In genomic region chr11:114108501-114109205, GRCh38 we compare ENCODE assay signal across 25 cellular contexts. TPM values are rescaled to one million over a fixed set of nuclear protein-coding genes. Genes with fewer than 3 reads are reported as not detected.
DNase-seq lines count a peak whose midpoint lies in the region; ATAC-seq and TF ChIP-seq lines count a peak whose summit lies in the region.
"Had no signal": no experiment of that assay in that cellular context is flagged by ENCODE, and none has a peak within 500 bp of the region (broad histone marks: within the 10 kb centered on the region; RNA-seq: fewer than 3 reads in every experiment).

No MANE protein-coding gene starts in this region.

- H3K9me3 ChIP-seq in right cardiac atrium (ENCODE audit: control insufficient read depth, low read length), result no peaks in the 10 kb centered on the region
- no peaks in the 10 kb centered on the region for H3K9me3 ChIP-seq in sigmoid colon
- H3K9me3 ChIP-seq in vagina, result no peaks in the 10 kb centered on the region
- H3K9me3 ChIP-seq: A549, BE2C had no signal

- CTCF ChIA-PET in HEK293T (lab: Yijun Ruan, JAX), result interaction anchor here (0.5 kb wide), 1 partner anchor 143 kb away, joined by 4 read pairs; no protein-coding TSS in a partner anchor

- peaks cover 84 to 99% of the 10 kb centered on the region in 2 donors for H3K4me1 Mint-ChIP-seq in immature natural killer cell

- DNase-seq in right cardiac atrium (no peak), left cardiac atrium (no peak), immature natural killer cell (no peak), sigmoid colon (peak; percentile 59), vagina (ENCODE audit: extremely low spot score in 2 of 2) (no peak), NCI-H1436 (lab: John Stamatoyannopoulos, UW) (no peak), HEK293T (ENCODE audit: extremely low spot score) (no peak)
- DNase-seq: activated CD4-positive, alpha-beta T cell treated with anti-CD3 and anti-CD28 coated beads for 1 hour; activated CD8-positive, alpha-beta memory T cell treated with anti-CD3 and anti-CD28 coated beads for 24 hours; activated naive CD4-positive, alpha-beta T cell treated with anti-CD3 and anti-CD28 coated beads, Interleukin-2, amount 50 U/mL, for 16 hours; activated T-cell treated with anti-CD3 and anti-CD28 coated beads, Interleukin-2, amount 50 U/mL, for 48 hours; BE2C; effector CD4-positive, alpha-beta T cell; naive B cell; NCI-H1436 treated with DMSO at 0.1 percent for 48 hours; NCI-H510A treated with DMSO at 0.1 percent for 48 hours; SIG-M5; stimulated activated CD4-positive, alpha-beta T cell treated with anti-CD3 and anti-CD28 coated beads, Interleukin-1b, Interleukin-23, amount 100 ng/mL, for 48 hours; stimulated activated naive B cell treated with anti-CD40 and anti-IgM and Interleukin-4, amounts not matched to agents 10 μg/mL and 1 μg/mL and 100 μg/mL, for 72 hours; trophoblast cell had no signal

- peaks cover 0 to 18% (median 4%) of the 10 kb centered on the region in 3 donors for H3K27me3 Mint-ChIP-seq in immature natural killer cell (ENCODE audit: low read depth in 3 of 3)

- H3K4me3 ChIP-seq in right cardiac atrium (ENCODE audit: low read length) (no peak overlapping the region), sigmoid colon (no peak overlapping the region), vagina (no peak overlapping the region)
- H3K4me3 ChIP-seq: A549, K562 had no signal

- TF ChIP-seq EP300 in sigmoid colon (IDR thresholded peaks at IDR 0.05), result no peak

- H3K4me1 ChIP-seq in right cardiac atrium (ENCODE audit: control insufficient read depth, insufficient read depth, low read length), result peaks cover 42% of the 10 kb centered on the region
- H3K4me1 ChIP-seq in sigmoid colon, result peaks cover 0 to 98% (median 82%) of the 10 kb centered on the region in 4 donors
- peaks cover 87% of the 10 kb centered on the region for H3K4me1 ChIP-seq in vagina
- H3K4me1 ChIP-seq: A549, BE2C had no signal

- TF ChIP-seq POLR2A in sigmoid colon (IDR thresholded peaks at IDR 0.05) (no peak), vagina (IDR thresholded peaks at IDR 0.05) (no peak)

- H3K36me3 Mint-ChIP-seq in immature natural killer cell, result peaks cover 0 to 3% (median 0%) of the 10 kb centered on the region in 3 donors
- H3K36me3 Mint-ChIP-seq: stimulated activated naive B cell treated with anti-CD40 and anti-IgM and Interleukin-4, amounts not matched to agents 10 μg/mL and 1 μg/mL and 100 μg/mL, for 72 hours had no signal

- POLR2A ChIA-PET in HEK293T (lab: Yijun Ruan, JAX), result no interaction called here

- intact Hi-C loops in right cardiac atrium (cut with DNase I) (no loop called here), left cardiac atrium (cut with DNase I) (no loop called here), sigmoid colon (cut with DNase I) (no loop called here), vagina (cut with DNase I) (no loop called here)

- ATAC-seq in right cardiac atrium (no peak), left cardiac atrium (no peak), HG03565 (IDR thresholded peaks at IDR 0.05; ENCODE audit: unreplicated experiment) (no peak)
- ATAC-seq: A549; esophagus mucosa; K562; stimulated activated naive B cell treated with anti-CD40 and anti-IgM and Interleukin-4, amounts not matched to agents 10 μg/mL and 1 μg/mL and 100 μg/mL, for 72 hours had no signal

- no peaks in the 10 kb centered on the region for H3K9me3 Mint-ChIP-seq in immature natural killer cell
- H3K9me3 Mint-ChIP-seq: stimulated activated naive B cell treated with anti-CD40 and anti-IgM and Interleukin-4, amounts not matched to agents 10 μg/mL and 1 μg/mL and 100 μg/mL, for 72 hours had no signal

- TF ChIP-seq CTCF in sigmoid colon (IDR thresholded peaks at IDR 0.05) (no peak), vagina (IDR thresholded peaks at IDR 0.05) (no peak)

- peak overlapping the region; percentile 92 for H3K27ac ChIP-seq in right cardiac atrium (ENCODE audit: low read length)
- H3K27ac ChIP-seq in sigmoid colon, result peak overlapping the region in 3 of 4 donors; percentile 61
- peak overlapping the region; percentile 53 for H3K27ac ChIP-seq in vagina
- H3K27ac ChIP-seq: A549 had no signal

- H3K27me3 ChIP-seq in right cardiac atrium (ENCODE audit: control insufficient read depth, insufficient read depth) (no peaks in the 10 kb centered on the region), sigmoid colon (no peaks in the 10 kb centered on the region), vagina (no peaks in the 10 kb centered on the region)

- H3K27ac Mint-ChIP-seq in immature natural killer cell, result peak overlapping the region in 5 of 6 donors; percentile 29 to 79 (median 70)
- H3K27ac Mint-ChIP-seq: stimulated activated naive B cell treated with anti-CD40 and anti-IgM and Interleukin-4, amounts not matched to agents 10 μg/mL and 1 μg/mL and 100 μg/mL, for 72 hours had no signal

- peak overlapping the region; percentile 59 to 76 (median 75) for H3K4me3 Mint-ChIP-seq in immature natural killer cell
- H3K4me3 Mint-ChIP-seq: stimulated activated naive B cell treated with anti-CD40 and anti-IgM and Interleukin-4, amounts not matched to agents 10 μg/mL and 1 μg/mL and 100 μg/mL, for 72 hours had no signal

- H3K36me3 ChIP-seq in sigmoid colon (peaks cover 0 to 28% (median 2%) of the 10 kb centered on the region in 4 donors), vagina (peaks cover 0 to 18% of the 10 kb centered on the region in 2 donors)
- H3K36me3 ChIP-seq: BE2C had no signal

- 94% methylated on average over 10 of the region's 10 CpGs for WGBS in right cardiac atrium
- 93 to 95% methylated on average over 10 of the region's 10 CpGs for WGBS in sigmoid colon, 2 donors

TF ChIP-seq in HEK293T, 16 proteins besides CTCF, POLR2A, EP300 and RAD21:
- TF ChIP-seq ELF4 (IDR thresholded peaks at IDR 0.05), result no peak
- no peak for TF ChIP-seq LEF1 (IDR thresholded peaks at IDR 0.05; ENCODE audit: borderline replicate concordance)
- TF ChIP-seq FOXA1 (IDR thresholded peaks at IDR 0.05), result no peak
- TF ChIP-seq HDGF (IDR thresholded peaks at IDR 0.05; ENCODE audit: borderline replicate concordance), result no peak
- no peak for TF ChIP-seq BHLHE40 (IDR thresholded peaks at IDR 0.05; ENCODE audit: borderline replicate concordance)

RNA-seq across cellular contexts. Expression of gene ZBTB16, which starts 49.1 kb away (rescaled TPM):
- total RNA-seq in right cardiac atrium, result 10 to 100 TPM; 61.5 to 89.7 (median 79.4) TPM
- 49.8 TPM for polyA plus RNA-seq in right cardiac atrium
- 10 to 100 TPM; 65.2 to 79.5 TPM for total RNA-seq in left cardiac atrium
- 100 to 1,000 TPM in 1 of 3 donors, 10 to 100 TPM in 2; 90.4 to 197 (median 92.5) TPM for polyA plus RNA-seq in immature natural killer cell
- 100 to 1,000 TPM in 3 of 4 donors, 10 to 100 TPM in 1; 99.5 to 197 (median 129) TPM for total RNA-seq in sigmoid colon
- 10 to 100 TPM in 2 of 3 donors, 1 to 10 TPM in 1; 9.9 to 34.4 (median 11.4) TPM for polyA plus RNA-seq in sigmoid colon
- 243 TPM for total RNA-seq in vagina
- total RNA-seq: H4 had no signal
- polyA plus RNA-seq: A549 had no signal
